In genomic region chr4:142406917-142407501, GRCh38 we compare ENCODE assay signal across 1 cellular context.
TF ChIP-seq lines count a peak whose summit lies in the region.

No MANE protein-coding gene starts in this region.

TF ChIP-seq in SK-N-SH, 30 proteins besides CTCF, POLR2A, EP300 and RAD21 (continued from another document):
- no peak for TF ChIP-seq IRF3 (IDR thresholded peaks at IDR 0.05; ENCODE audit: low read depth, low read length)
- no peak for TF ChIP-seq TEAD4 (IDR thresholded peaks at IDR 0.05; ENCODE audit: borderline replicate concordance, insufficient read depth)
- TF ChIP-seq ELF1 (IDR thresholded peaks at IDR 0.05) = no peak
- no peak for TF ChIP-seq SMC3 (IDR thresholded peaks at IDR 0.05; ENCODE audit: low read depth, low read length)
- TF ChIP-seq GATA2 (CRISPR knock-in tag; IDR thresholded peaks at IDR 0.05) = no peak
- TF ChIP-seq MXI1 (IDR thresholded peaks at IDR 0.05; ENCODE audit: low read depth, low read length) = no peak
- no peak for TF ChIP-seq ZBTB33 (IDR thresholded peaks at IDR 0.05; ENCODE audit: borderline replicate concordance, low read depth)
TF ChIP-seq in SK-N-SH: peak in this region for 0.
